Comparison of ENCODE assay signal across 15 cellular contexts in the genomic region with DNA sequence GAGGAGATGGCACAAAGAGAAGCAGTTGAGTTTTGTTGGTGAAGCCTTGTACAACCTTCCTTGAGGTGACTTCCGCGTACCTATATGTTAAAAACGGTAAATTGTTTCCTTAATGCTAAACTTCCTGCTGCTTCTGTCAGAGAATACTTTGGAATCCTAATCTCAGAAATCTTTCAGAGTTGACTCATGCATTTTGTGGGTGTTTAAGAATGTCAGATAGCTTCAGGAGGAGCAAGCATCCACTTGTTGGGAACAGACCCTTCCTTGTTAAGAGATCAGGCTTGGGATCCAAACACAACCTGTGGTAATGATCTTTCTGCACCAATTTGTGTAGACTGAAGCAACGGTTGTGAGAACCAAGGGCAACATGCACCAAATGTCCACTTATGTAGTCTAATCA. TPM values are rescaled to one million over a fixed set of nuclear protein-coding genes. Genes with fewer than 3 reads are reported as not detected.
DNase-seq lines count a peak whose midpoint lies in the region; ATAC-seq, FAIRE-seq and TF ChIP-seq lines count a peak whose summit lies in the region.
"Had no signal": no experiment of that assay in that cellular context is flagged by ENCODE, and none has a peak within 500 bp of the region (broad histone marks: within the 10 kb centered on the region; RNA-seq: fewer than 3 reads in every experiment).

No MANE protein-coding gene starts in this region.

- H3K4me3 Mint-ChIP-seq in natural killer cell treated with Interleukin-12 subunit alpha and Interleukin-12 subunit beta and Interleukin-15 and Interleukin-18, amount 100 ng/mL, for 72 hours: no peak overlapping the region
- H3K4me3 Mint-ChIP-seq: activated CD4-positive, alpha-beta T cell treated with anti-CD3 and anti-CD28 coated beads, Interleukin-2, amount 10 ng/mL, durations not matched to agents 7 days and 5 days; CD8-positive, alpha-beta memory T cell had no signal

- H2BK15ac ChIP-seq in mesenchymal stem cell (ENCODE audit: low read depth, poor library complexity, severe bottlenecking): no peak overlapping the region

- DNase-seq in Daoy (ENCODE audit: low read depth): peak; percentile 73
- peak; percentile 72 for DNase-seq in NCI-H226
- DNase-seq in bronchial epithelial cell (ENCODE audit: low read depth): peak; percentile 96
- DNase-seq in mesenchymal stem cell: peak; percentile 55
- DNase-seq in natural killer cell treated with Interleukin-12 subunit alpha and Interleukin-12 subunit beta and Interleukin-15 and Interleukin-18, amount 100 ng/mL, for 72 hours (ENCODE audit: low spot score): no peak
- DNase-seq: activated CD4-positive, alpha-beta T cell treated with anti-CD3 and anti-CD28 coated beads, Interleukin-2, amount 10 ng/mL, durations not matched to agents 7 days and 5 days; activated gamma-delta T cell; CD8-positive, alpha-beta memory T cell; cortex of kidney; NCI-H524 treated with DMSO at 0.1 percent for 48 hours had no signal

- H3K9me3 Mint-ChIP-seq in natural killer cell treated with Interleukin-12 subunit alpha and Interleukin-12 subunit beta and Interleukin-15 and Interleukin-18, amount 100 ng/mL, for 72 hours: no peaks in the 10 kb centered on the region
- H3K9me3 Mint-ChIP-seq: activated CD4-positive, alpha-beta T cell treated with anti-CD3 and anti-CD28 coated beads, Interleukin-2, amount 10 ng/mL, durations not matched to agents 7 days and 5 days; CD8-positive, alpha-beta memory T cell had no signal

- no peaks in the 10 kb centered on the region for H3K4me1 Mint-ChIP-seq in natural killer cell treated with Interleukin-12 subunit alpha and Interleukin-12 subunit beta and Interleukin-15 and Interleukin-18, amount 100 ng/mL, for 72 hours (ENCODE audit: low read depth in 2 of 2)
- H3K4me1 Mint-ChIP-seq: CD8-positive, alpha-beta memory T cell had no signal

- H2AFZ ChIP-seq in mesenchymal stem cell (ENCODE audit: low read depth, low read length): no peak overlapping the region

- no peak for ATAC-seq in GM18505 (IDR thresholded peaks at IDR 0.05; ENCODE audit: unreplicated experiment)
- no peak for ATAC-seq in GM21515 (IDR thresholded peaks at IDR 0.05; ENCODE audit: unreplicated experiment)
- no peak for ATAC-seq in natural killer cell treated with Interleukin-12 subunit alpha and Interleukin-12 subunit beta and Interleukin-15 and Interleukin-18, amount 100 ng/mL, for 72 hours
- ATAC-seq in HG03175 (IDR thresholded peaks at IDR 0.05; ENCODE audit: unreplicated experiment): no peak

- no peaks in the 10 kb centered on the region for H3K36me3 Mint-ChIP-seq in natural killer cell treated with Interleukin-12 subunit alpha and Interleukin-12 subunit beta and Interleukin-15 and Interleukin-18, amount 100 ng/mL, for 72 hours
- H3K36me3 Mint-ChIP-seq: CD8-positive, alpha-beta memory T cell had no signal

- no peak overlapping the region for H2AK5ac ChIP-seq in mesenchymal stem cell (ENCODE audit: low read length, severe bottlenecking)

- no peak overlapping the region for H3K14ac ChIP-seq in mesenchymal stem cell (ENCODE audit: low read length in 2 of 2)

- TF ChIP-seq POLR2A in GM18505 (IDR thresholded peaks at IDR 0.05; ENCODE audit: borderline replicate concordance, extremely low read depth, insufficient read depth, insufficient read length): no peak

- H3K36me3 ChIP-seq in bronchial epithelial cell (ENCODE audit: control insufficient read depth, insufficient read depth, low read length) (no peaks in the 10 kb centered on the region), mesenchymal stem cell (ENCODE audit: control insufficient read depth in 1 of 2, insufficient read depth in 2 of 2, low read depth in 1 of 2, low read length in 2 of 2) (no peaks in the 10 kb centered on the region)

- H3K4me3 ChIP-seq in bronchial epithelial cell (ENCODE audit: low read depth, low read length): no peak overlapping the region
- H3K4me3 ChIP-seq in mesenchymal stem cell (ENCODE audit: insufficient read depth in 1 of 2, low read depth in 1 of 2, low read length in 2 of 2): no peak overlapping the region
- H3K4me3 ChIP-seq: SK-N-MC had no signal

- H2BK12ac ChIP-seq in mesenchymal stem cell (ENCODE audit: low read length in 2 of 2): no peak overlapping the region

- H3K27me3 ChIP-seq in bronchial epithelial cell (ENCODE audit: control insufficient read depth, insufficient read depth, low read length): no peaks in the 10 kb centered on the region
- no peaks in the 10 kb centered on the region for H3K27me3 ChIP-seq in mesenchymal stem cell (ENCODE audit: control insufficient read depth in 1 of 2, insufficient read depth in 1 of 2, low read length in 2 of 2)

- peak overlapping the region; percentile 44 for H3K4me2 ChIP-seq in mesenchymal stem cell (ENCODE audit: low read length, poor library complexity, severe bottlenecking)

- no peak overlapping the region for H3K27ac Mint-ChIP-seq in natural killer cell treated with Interleukin-12 subunit alpha and Interleukin-12 subunit beta and Interleukin-15 and Interleukin-18, amount 100 ng/mL, for 72 hours
- H3K27ac Mint-ChIP-seq: activated CD4-positive, alpha-beta T cell treated with anti-CD3 and anti-CD28 coated beads, Interleukin-2, amount 10 ng/mL, durations not matched to agents 7 days and 5 days had no signal

- peaks cover 12 to 13% of the 10 kb centered on the region in 2 donors for H3K27me3 Mint-ChIP-seq in natural killer cell treated with Interleukin-12 subunit alpha and Interleukin-12 subunit beta and Interleukin-15 and Interleukin-18, amount 100 ng/mL, for 72 hours
- H3K27me3 Mint-ChIP-seq: activated CD4-positive, alpha-beta T cell treated with anti-CD3 and anti-CD28 coated beads, Interleukin-2, amount 10 ng/mL, durations not matched to agents 7 days and 5 days had no signal

- H3K9ac ChIP-seq in mesenchymal stem cell (ENCODE audit: low read length): peak overlapping the region; percentile 39

- H3K79me1 ChIP-seq in mesenchymal stem cell (replicated peaks; ENCODE audit: low read length, poor library complexity, severe bottlenecking): peaks cover 31% of the 10 kb centered on the region

- H3K4me1 ChIP-seq in mesenchymal stem cell (ENCODE audit: control insufficient read depth, insufficient read depth, low read depth, low read length): peaks cover 32% of the 10 kb centered on the region

- no peak overlapping the region for H2BK5ac ChIP-seq in mesenchymal stem cell (ENCODE audit: low read depth, low read length, poor library complexity, severe bottlenecking)

- no peaks in the 10 kb centered on the region for H3K9me3 ChIP-seq in mesenchymal stem cell (ENCODE audit: control insufficient read depth, low read length)

- FAIRE-seq in bronchial epithelial cell (lab: Jason Lieb, UNC): peak; percentile 60
- FAIRE-seq: GM19239 had no signal

- peak overlapping the region; percentile 81 for H3K27ac ChIP-seq in mesenchymal stem cell (ENCODE audit: low read length, poor library complexity, severe bottlenecking)
- H3K27ac ChIP-seq: SK-N-MC had no signal

- 53% methylated on average over 4 of the region's 4 CpGs for WGBS in mesenchymal stem cell

- H3K23ac ChIP-seq in mesenchymal stem cell (ENCODE audit: low read length in 2 of 2): no peak overlapping the region

- H2BK120ac ChIP-seq in mesenchymal stem cell (ENCODE audit: low read depth, low read length): no peak overlapping the region

- H3K18ac ChIP-seq in mesenchymal stem cell (ENCODE audit: low read depth in 1 of 2, low read length in 2 of 2): no peak overlapping the region

- TF ChIP-seq CTCF in bronchial epithelial cell (IDR thresholded peaks at IDR 0.05; ENCODE audit: insufficient read depth, low read length, severe bottlenecking): no peak

- H3K4ac ChIP-seq in mesenchymal stem cell (ENCODE audit: low read depth in 1 of 2, low read length in 2 of 2): no peak overlapping the region

- no peak overlapping the region for H4K91ac ChIP-seq in mesenchymal stem cell (ENCODE audit: low read length)

- no peak overlapping the region for H4K8ac ChIP-seq in mesenchymal stem cell (ENCODE audit: low read length)

RNA-seq across cellular contexts. Expression of a gene that starts 29.5 kb away (rescaled TPM):
- 7.1 and 12.1 TPM in 2 replicates for total RNA-seq in Daoy (2014; rRNA removed; shearing (Covaris generic))
- 36.2 and 52.9 TPM in 2 replicates for total RNA-seq in bronchial epithelial cell
- 0.87 TPM for polyA plus RNA-seq in mesenchymal stem cell (2013, experiment 1 of 2)
- 1.1 TPM for polyA plus RNA-seq in mesenchymal stem cell (2013, experiment 2 of 2)
- total RNA-seq in natural killer cell treated with Interleukin-12 subunit alpha and Interleukin-12 subunit beta and Interleukin-15 and Interleukin-18, amount 100 ng/mL, for 72 hours: 10 to 100 TPM; 24.4 to 87.9 TPM
